In genomic region chr1:21590906-21591301, GRCh38 we compare ENCODE assay signal across 18 cellular contexts.
"Had no signal": no experiment of that assay in that cellular context is flagged by ENCODE, and none has a peak within 500 bp of the region (broad histone marks: within the 10 kb centered on the region; RNA-seq: fewer than 3 reads in every experiment).

No MANE protein-coding gene starts in this region.

- H3K27me3 ChIP-seq: cardiac muscle cell, upper lobe of right lung had no signal

- H3K4me1 ChIP-seq: gastrocnemius medialis had no signal

- H3K4me3 ChIP-seq: cardiac muscle cell, esophagus squamous epithelium, gastrocnemius medialis, upper lobe of right lung had no signal

- ATAC-seq: activated CD4-positive, CD25-positive, alpha-beta regulatory T cell treated with anti-CD3 and anti-CD28 coated beads, Interleukin-2, amount 50 U/mL, for 24 hours; gastrocnemius medialis; left ventricle myocardium superior; stimulated activated naive CD8-positive, alpha-beta T cell treated with anti-CD3 and anti-CD28 coated beads, Interleukin-15, Interleukin-2, amounts not matched to agents 100 U/mL and 50 U/mL, for 24 hours; upper lobe of right lung had no signal

- DNase-seq: activated CD4-positive, alpha-beta memory T cell treated with anti-CD3 and anti-CD28 coated beads, Interleukin-2, amount 10 ng/mL, durations not matched to agents 7 days and 5 days; activated CD4-positive, alpha-beta T cell treated with anti-CD3 and anti-CD28 coated beads, Interleukin-2, amount 10 ng/mL, durations not matched to agents 24 days and 14 days; activated effector memory CD4-positive, alpha-beta T cell treated with anti-CD3 and anti-CD28 coated beads, Interleukin-2, amount 50 U/mL, for 16 hours; activated naive CD4-positive, alpha-beta T cell treated with anti-CD3 and anti-CD28 coated beads, Interleukin-2, amount 10 ng/mL, durations not matched to agents 7 days and 5 days; activated T-cell treated with anti-CD3 and anti-CD28 coated beads for 4 hours; cortex of kidney; endodermal cell; esophagus squamous epithelium; gastrocnemius medialis; left ventricle myocardium superior; mammary epithelial cell; midbrain; stimulated activated CD4-positive, alpha-beta T cell treated with anti-CD3 and anti-CD28 coated beads, Interleukin-4, amount 100 ng/mL, for 4 hours; stimulated activated naive CD8-positive, alpha-beta T cell treated with anti-CD3 and anti-CD28 coated beads, Interleukin-15, Interleukin-2, amounts not matched to agents 100 U/mL and 50 U/mL, for 24 hours; upper lobe of right lung had no signal

- H3K27ac ChIP-seq: cardiac muscle cell, esophagus squamous epithelium, gastrocnemius medialis, upper lobe of right lung, VCaP had no signal

- H3K9me3 ChIP-seq: esophagus squamous epithelium, gastrocnemius medialis, upper lobe of right lung had no signal

- H3K36me3 ChIP-seq: cardiac muscle cell, esophagus squamous epithelium, gastrocnemius medialis, upper lobe of right lung had no signal
